Comparison of ENCODE assay signal across 1 cellular context in genomic region chr19:58439576-58440554, GRCh38.
TF ChIP-seq lines count a peak whose summit lies in the region.

Gene ZNF132, minus strand, starts transcription at chr19:58440153. Its CDS starts 332 bp downstream, at chr19:58439821.

TF ChIP-seq in WTC11, 78 proteins besides CTCF, POLR2A, EP300 and RAD21 (continued from another document):
- TF ChIP-seq, protein P1, sequence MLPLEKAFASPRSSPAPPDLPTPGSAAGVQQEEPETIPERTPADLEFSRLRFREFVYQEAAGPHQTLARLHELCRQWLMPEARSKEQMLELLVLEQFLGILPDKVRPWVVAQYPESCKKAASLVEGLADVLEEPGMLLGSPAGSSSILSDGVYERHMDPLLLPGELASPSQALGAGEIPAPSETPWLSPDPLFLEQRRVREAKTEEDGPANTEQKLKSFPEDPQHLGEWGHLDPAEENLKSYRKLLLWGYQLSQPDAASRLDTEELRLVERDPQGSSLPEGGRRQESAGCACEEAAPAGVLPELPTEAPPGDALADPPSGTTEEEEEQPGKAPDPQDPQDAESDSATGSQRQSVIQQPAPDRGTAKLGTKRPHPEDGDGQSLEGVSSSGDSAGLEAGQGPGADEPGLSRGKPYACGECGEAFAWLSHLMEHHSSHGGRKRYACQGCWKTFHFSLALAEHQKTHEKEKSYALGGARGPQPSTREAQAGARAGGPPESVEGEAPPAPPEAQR (CRISPR knock-in tag; IDR thresholded peaks at IDR 0.05) = no peak
- TF ChIP-seq NFYB (CRISPR knock-in tag; conservative IDR thresholded peaks at IDR 0.05; ENCODE audit: low read depth) (peak; percentile 61), ATF6 (CRISPR knock-in tag; IDR thresholded peaks at IDR 0.05) (no peak), ZBTB21 (CRISPR knock-in tag; IDR thresholded peaks at IDR 0.05; ENCODE audit: borderline replicate concordance) (peak; percentile 58; the same call in 1 of the 2 replicates), AR (CRISPR knock-in tag; IDR thresholded peaks at IDR 0.05) (no peak), GABPB1 (CRISPR knock-in tag; IDR thresholded peaks at IDR 0.05) (no peak; the same call in 1 of the 2 replicates), STAT6 (CRISPR knock-in tag; conservative IDR thresholded peaks at IDR 0.05; ENCODE audit: low read depth) (no peak), E2F4 (CRISPR knock-in tag; IDR thresholded peaks at IDR 0.05; ENCODE audit: borderline replicate concordance, low read depth) (no peak), ZNF416 (CRISPR knock-in tag; IDR thresholded peaks at IDR 0.05) (no peak), OVOL2 (CRISPR knock-in tag; IDR thresholded peaks at IDR 0.05; ENCODE audit: borderline replicate concordance) (no peak), RELA (CRISPR knock-in tag; IDR thresholded peaks at IDR 0.05; ENCODE audit: borderline replicate concordance) (no peak), ZNF263 (CRISPR knock-in tag; IDR thresholded peaks at IDR 0.05; ENCODE audit: low read depth) (no peak), ESRRA (CRISPR knock-in tag; IDR thresholded peaks at IDR 0.05; ENCODE audit: borderline replicate concordance) (no peak), FOXK1 (CRISPR knock-in tag; IDR thresholded peaks at IDR 0.05) (no peak)
- TF ChIP-seq, protein P2, sequence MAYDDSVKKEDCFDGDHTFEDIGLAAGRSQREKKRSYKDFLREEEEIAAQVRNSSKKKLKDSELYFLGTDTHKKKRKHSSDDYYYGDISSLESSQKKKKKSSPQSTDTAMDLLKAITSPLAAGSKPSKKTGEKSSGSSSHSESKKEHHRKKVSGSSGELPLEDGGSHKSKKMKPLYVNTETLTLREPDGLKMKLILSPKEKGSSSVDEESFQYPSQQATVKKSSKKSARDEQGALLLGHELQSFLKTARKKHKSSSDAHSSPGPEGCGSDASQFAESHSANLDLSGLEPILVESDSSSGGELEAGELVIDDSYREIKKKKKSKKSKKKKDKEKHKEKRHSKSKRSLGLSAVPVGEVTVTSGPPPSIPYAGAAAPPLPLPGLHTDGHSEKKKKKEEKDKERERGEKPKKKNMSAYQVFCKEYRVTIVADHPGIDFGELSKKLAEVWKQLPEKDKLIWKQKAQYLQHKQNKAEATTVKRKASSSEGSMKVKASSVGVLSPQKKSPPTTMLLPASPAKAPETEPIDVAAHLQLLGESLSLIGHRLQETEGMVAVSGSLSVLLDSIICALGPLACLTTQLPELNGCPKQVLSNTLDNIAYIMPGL (CRISPR knock-in tag; IDR thresholded peaks at IDR 0.05) = 0 out of 2 replicates have a peak, but pooled peaks have one; percentile 22
- TF ChIP-seq, protein P3, sequence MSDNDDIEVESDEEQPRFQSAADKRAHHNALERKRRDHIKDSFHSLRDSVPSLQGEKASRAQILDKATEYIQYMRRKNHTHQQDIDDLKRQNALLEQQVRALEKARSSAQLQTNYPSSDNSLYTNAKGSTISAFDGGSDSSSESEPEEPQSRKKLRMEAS (CRISPR knock-in tag; IDR thresholded peaks at IDR 0.05) = peak; percentile 81
TF ChIP-seq in WTC11: peak in this region for 6.
